13 cellular contexts compared by ENCODE assay signal in genomic region chr4:147482281-147482680, GRCh38. TPM values are rescaled to one million over a fixed set of nuclear protein-coding genes. Genes with fewer than 3 reads are reported as not detected.
DNase-seq lines count a peak whose midpoint lies in the region; ATAC-seq and TF ChIP-seq lines count a peak whose summit lies in the region.
"Had no signal": no experiment of that assay in that cellular context is flagged by ENCODE, and none has a peak within 500 bp of the region (broad histone marks: within the 10 kb centered on the region; RNA-seq: fewer than 3 reads in every experiment).

No MANE protein-coding gene starts in this region.

- ATAC-seq in GM23338 (no peak), gastrocnemius medialis (no peak)
- ATAC-seq: CD8-positive, alpha-beta T cell had no signal

- H3K4me1 ChIP-seq in GM23338 (ENCODE audit: insufficient read depth) (peaks cover 4% of the 10 kb centered on the region; the same call in 1 of the 2 replicates), hepatocyte (ENCODE audit: insufficient read depth) (peaks cover 22% of the 10 kb centered on the region), gastrocnemius medialis (no peaks in the 10 kb centered on the region)

- H3K4me3 ChIP-seq in GM23338 (peak overlapping the region; percentile 87), astrocyte of the cerebellum (ENCODE audit: low read depth, low read length) (peak overlapping the region; percentile 61), hepatocyte (peak overlapping the region; percentile 84), gastrocnemius medialis (peak overlapping the region in 3 of 4 donors; percentile 34 to 49 (median 49))

- no peak for DNase-seq in GM23338 (ENCODE audit: low spot score)
- no peak for DNase-seq in astrocyte of the cerebellum (ENCODE audit: low read depth)
- DNase-seq in hepatocyte (ENCODE audit: low spot score) = no peak
- DNase-seq in gastrocnemius medialis = no peak
- DNase-seq in cortex of kidney (lab: John Stamatoyannopoulos, UW) = no peak
- DNase-seq in Ammon's horn (ENCODE audit: low spot score) = no peak
- DNase-seq in HuH-7 (ENCODE audit: low spot score) = no peak
- DNase-seq in stimulated activated CD4-positive, alpha-beta T cell treated with anti-CD3 and anti-CD28 coated beads, Interleukin-4, amount 100 ng/mL, for 24 hours = no peak
- DNase-seq: activated B cell treated with CpG ODN at 0.5 μM for 24 hours; CD8-positive, alpha-beta T cell; effector CD8-positive, alpha-beta T cell; nucleus accumbens had no signal

- H3K79me2 ChIP-seq in GM23338 (replicated peaks; ENCODE audit: insufficient read depth) (no peaks in the 10 kb centered on the region), hepatocyte (peaks cover 55% of the 10 kb centered on the region)

- in situ Hi-C loops in astrocyte of the cerebellum (cut with HindIII; ENCODE audit: low sequenced_read_pairs) (loop anchor here (5.0 kb wide), 1 partner anchor 35 kb away; no protein-coding TSS in a partner anchor), gastrocnemius medialis (cut with MboI; ENCODE audit: low sequenced_read_pairs in 4 of 4) (no loop called here)

- H3K27me3 ChIP-seq in GM23338 (ENCODE audit: insufficient read depth) (peaks cover 39% of the 10 kb centered on the region), hepatocyte (no peaks in the 10 kb centered on the region), gastrocnemius medialis (peaks cover 0 to 7% (median 5%) of the 10 kb centered on the region in 3 donors)
- H3K27me3 ChIP-seq: tibial nerve had no signal

- no peaks in the 10 kb centered on the region for H3F3A ChIP-seq in GM23338 (replicated peaks; ENCODE audit: low read depth)

- 29% methylated on average over 2 of the region's 2 CpGs for whole genome bisulfite sequencing in hepatocyte (ENCODE audit: low lambda C conversion rate, missing lambda C conversion rate)

- H3K4me2 ChIP-seq in GM23338 (peak overlapping the region; percentile 94), hepatocyte (peak overlapping the region; percentile 90)

- peaks cover 8% of the 10 kb centered on the region; the same call in 2 of the 3 replicates for H3K4me1 Mint-ChIP-seq in GM23338
- H3K4me1 Mint-ChIP-seq: activated B cell treated with CpG ODN at 0.5 μM for 24 hours had no signal

- H3K27ac ChIP-seq in GM23338 (ENCODE audit: low read depth) (no peak overlapping the region), hepatocyte (peak overlapping the region; percentile 84), gastrocnemius medialis (peak overlapping the region; percentile 18 to 61 (median 41))

- H3K36me3 ChIP-seq in GM23338 (ENCODE audit: insufficient read depth) = no peaks in the 10 kb centered on the region
- no peaks in the 10 kb centered on the region for H3K36me3 ChIP-seq in hepatocyte (replicated peaks; ENCODE audit: insufficient read depth, low read depth)
- no peaks in the 10 kb centered on the region for H3K36me3 ChIP-seq in gastrocnemius medialis
- H3K36me3 ChIP-seq: tibial nerve had no signal

- H3K9me2 ChIP-seq in GM23338 (ENCODE audit: insufficient read depth) = 0 out of 2 replicates have a peak, but pooled peaks cover 4% of the 10 kb centered on the region
- H3K9me2 ChIP-seq in hepatocyte (replicated peaks; ENCODE audit: insufficient read depth) = no peaks in the 10 kb centered on the region

- no peak for TF ChIP-seq POLR2A in gastrocnemius medialis (IDR thresholded peaks at IDR 0.05)

- H2AFZ ChIP-seq in GM23338 (peak overlapping the region; percentile 100; the same call in 1 of the 2 replicates), hepatocyte (no peak overlapping the region)

- H3K36me3 Mint-ChIP-seq in GM23338 (ENCODE audit: low read depth) = no peaks in the 10 kb centered on the region
- H3K36me3 Mint-ChIP-seq: CD8-positive, alpha-beta T cell had no signal

- intact Hi-C loops in gastrocnemius medialis (cut with DNase I; ENCODE audit: low total_unique reads) = no loop called here

- H3K27ac Mint-ChIP-seq in GM23338 = no peak overlapping the region
- H3K27ac Mint-ChIP-seq: activated B cell treated with CpG ODN at 0.5 μM for 24 hours; CD8-positive, alpha-beta T cell had no signal

- peaks cover 21% of the 10 kb centered on the region for H3K27me3 Mint-ChIP-seq in GM23338 (ENCODE audit: insufficient read depth, low read depth, poor library complexity)

- peak overlapping the region; percentile 90; the same call in 2 of the 3 replicates for H3K4me3 Mint-ChIP-seq in GM23338
- H3K4me3 Mint-ChIP-seq: activated B cell treated with CpG ODN at 0.5 μM for 24 hours; CD8-positive, alpha-beta T cell had no signal

- no peaks in the 10 kb centered on the region for H3K9me3 ChIP-seq in hepatocyte (ENCODE audit: low read depth)
- no peaks in the 10 kb centered on the region for H3K9me3 ChIP-seq in gastrocnemius medialis
- H3K9me3 ChIP-seq: tibial nerve had no signal

- no peak for TF ChIP-seq CTCF in GM23338 (conservative IDR thresholded peaks at IDR 0.05; ENCODE audit: low read depth in 2 of 2)
- no peak for TF ChIP-seq CTCF in astrocyte of the cerebellum (IDR thresholded peaks at IDR 0.05; ENCODE audit: low read depth, low read length, missing control alignments)
- no peak for TF ChIP-seq CTCF in hepatocyte (IDR thresholded peaks at IDR 0.05; ENCODE audit: poor library complexity)
- TF ChIP-seq CTCF in gastrocnemius medialis (IDR thresholded peaks at IDR 0.05 in 4 of 5, conservative IDR thresholded peaks at IDR 0.05 in 1 of 5) = no peak

- no peaks in the 10 kb centered on the region; the same call in 1 of the 2 replicates for H4K20me1 ChIP-seq in GM23338 (replicated peaks; ENCODE audit: insufficient read depth)
- no peaks in the 10 kb centered on the region for H4K20me1 ChIP-seq in hepatocyte (ENCODE audit: insufficient read depth, poor library complexity, severe bottlenecking)

- H3K9me3 Mint-ChIP-seq in GM23338 = no peaks in the 10 kb centered on the region
- H3K9me3 Mint-ChIP-seq: activated B cell treated with CpG ODN at 0.5 μM for 24 hours; CD8-positive, alpha-beta T cell had no signal

TF ChIP-seq in GM23338, 12 proteins besides CTCF, POLR2A, EP300 and RAD21 (continues in another document):
- TF ChIP-seq REST (IDR thresholded peaks at IDR 0.05; ENCODE audit: unreplicated experiment) (no peak), STAT1 (IDR thresholded peaks at IDR 0.05; ENCODE audit: unreplicated experiment) (no peak), ETS1 (IDR thresholded peaks at IDR 0.05) (no peak), EZH2 (IDR thresholded peaks at IDR 0.05; ENCODE audit: low read depth, unreplicated experiment) (no peak)

RNA-seq across cellular contexts. Expression of gene EDNRA, which starts 1.4 kb away (rescaled TPM):
- total RNA-seq in GM23338 (2014; rRNA removed; shearing (Covaris generic)) = 4.5 and 5.0 TPM in 2 replicates
- 1.5 and 2.2 TPM in 2 replicates for polyA plus RNA-seq in GM23338 (2016; fragmentation: Nextera tagmentation; extraction: Ambion mirVana)
- 28.1 and 35.7 TPM in 2 replicates for total RNA-seq in hepatocyte
- 12.8 and 19.0 TPM in 2 replicates for polyA plus RNA-seq in hepatocyte
- total RNA-seq in gastrocnemius medialis = 1 to 10 TPM; 1.4 to 8.4 (median 2.6) TPM
- total RNA-seq: activated B cell treated with CpG ODN at 0.5 μM for 24 hours; CD8-positive, alpha-beta T cell had no signal
